In the genomic region with DNA sequence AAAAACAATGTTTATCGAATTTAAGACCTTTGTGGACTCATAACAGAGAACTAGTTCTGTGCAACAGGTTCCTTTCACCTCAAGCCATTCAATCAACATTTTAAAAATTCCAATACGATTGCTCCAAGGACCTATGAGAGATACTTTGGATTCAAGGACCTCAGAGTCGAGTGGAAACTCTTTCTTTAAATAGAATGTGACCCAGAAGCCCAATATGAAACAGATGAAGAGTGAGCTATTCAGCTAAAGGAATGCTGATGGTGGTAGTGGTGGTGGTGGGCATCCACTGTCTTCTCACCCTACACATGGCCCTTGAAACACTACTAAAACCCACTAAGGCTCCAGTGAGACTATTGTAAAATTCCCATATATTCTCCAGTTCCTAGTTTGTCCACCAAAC, we compare ENCODE assay signal across 24 cellular contexts.
"Had no signal": no experiment of that assay in that cellular context is flagged by ENCODE, and none has a peak within 500 bp of the region (broad histone marks: within the 10 kb centered on the region; RNA-seq: fewer than 3 reads in every experiment).

No MANE protein-coding gene starts in this region.

- H3K27ac ChIP-seq: colonic mucosa, coronary artery, dorsolateral prefrontal cortex, epithelial cell of prostate, esophagus muscularis mucosa, esophagus squamous epithelium, foreskin keratinocyte, gastrocnemius medialis, gastroesophageal sphincter, heart left ventricle, heart right ventricle had no signal

- DNase-seq: colonic mucosa; cortex of kidney; dermis blood vessel endothelial cell; dorsolateral prefrontal cortex; effector CD4-positive, alpha-beta T cell; effector CD8-positive, alpha-beta T cell; effector memory CD4-positive, alpha-beta T cell; effector memory CD8-positive, alpha-beta T cell; endodermal cell; erythroblast; esophagus squamous epithelium; foreskin fibroblast; foreskin keratinocyte; foreskin melanocyte; gastrocnemius medialis; glutamatergic neuron; head of caudate nucleus; heart left ventricle; heart right ventricle had no signal

- H3K9me3 ChIP-seq: colonic mucosa, esophagus muscularis mucosa, esophagus squamous epithelium, gastrocnemius medialis, gastroesophageal sphincter, heart right ventricle had no signal

- H3K4me1 ChIP-seq: colonic mucosa, esophagus muscularis mucosa, esophagus squamous epithelium, foreskin keratinocyte, gastrocnemius medialis, gastroesophageal sphincter, heart left ventricle, heart right ventricle had no signal

- H3K36me3 ChIP-seq: colonic mucosa, esophagus muscularis mucosa, esophagus squamous epithelium, gastrocnemius medialis, gastroesophageal sphincter, heart left ventricle, heart right ventricle had no signal

- ATAC-seq: effector memory CD8-positive, alpha-beta T cell; esophagus mucosa; foreskin keratinocyte; gastrocnemius medialis; gastroesophageal sphincter had no signal

- H3K27me3 ChIP-seq: colonic mucosa, esophagus muscularis mucosa, esophagus squamous epithelium, foreskin keratinocyte, gastrocnemius medialis, gastroesophageal sphincter, heart left ventricle, heart right ventricle had no signal

- H3K4me3 ChIP-seq: colonic mucosa, coronary artery, dorsolateral prefrontal cortex, esophagus muscularis mucosa, esophagus squamous epithelium, gastrocnemius medialis, gastroesophageal sphincter, heart left ventricle, heart right ventricle had no signal
